ENCODE assay signal across 15 cellular contexts in genomic region chr21:25953659-25954058, GRCh38.
A peak's percentile ranks its signal among the peaks of the same experiment; 100 is the strongest.
DNase-seq lines count a peak whose midpoint lies in the region; ATAC-seq and TF ChIP-seq lines count a peak whose summit lies in the region.
"Had no signal": no experiment of that assay in that cellular context is flagged by ENCODE, and none has a peak within 500 bp of the region (broad histone marks: within the 10 kb centered on the region; RNA-seq: fewer than 3 reads in every experiment).

No MANE protein-coding gene starts in this region.

- no peaks in the 10 kb centered on the region for H3K27me3 ChIP-seq in breast epithelium
- no peaks in the 10 kb centered on the region for H3K27me3 ChIP-seq in BE2C

- H3K4me3 ChIP-seq in breast epithelium (no peak overlapping the region), foreskin fibroblast (ENCODE audit: low read depth in 1 of 2, low read length in 2 of 2) (no peak overlapping the region), BE2C (ENCODE audit: low read depth, low read length) (no peak overlapping the region)

- TF ChIP-seq CTCF in breast epithelium (IDR thresholded peaks at IDR 0.05) (no peak), foreskin fibroblast (IDR thresholded peaks at IDR 0.05; ENCODE audit: low read depth, low read length) (no peak), BE2C (IDR thresholded peaks at IDR 0.05; ENCODE audit: low read depth, low read length) (no peak)

- no peak for ATAC-seq in HG02840 (IDR thresholded peaks at IDR 0.05; ENCODE audit: low FRiP score, unreplicated experiment)

- H3K9me3 ChIP-seq in breast epithelium (no peaks in the 10 kb centered on the region), BE2C (no peaks in the 10 kb centered on the region)

- DNase-seq in M059J (ENCODE audit: low read depth) (peak; percentile 28), breast epithelium (ENCODE audit: low spot score in 2 of 2) (no peak), foreskin fibroblast (peak; percentile 61 to 65), substantia nigra (lab: John Stamatoyannopoulos, UW) (no peak), 8988T (no peak), BE2C (no peak), cortex of kidney (lab: John Stamatoyannopoulos, UW) (no peak)
- DNase-seq: CD4-positive, alpha-beta memory T cell; DMS79; NCI-H1092; NCI-H146; NCI-H2081; NCI-H774 had no signal

- no peak for TF ChIP-seq POLR2A in breast epithelium (IDR thresholded peaks at IDR 0.05)

- intact Hi-C loops in breast epithelium (cut with DNase I; ENCODE audit: low total_unique reads): no loop called here

- no peaks in the 10 kb centered on the region for H3K4me1 ChIP-seq in breast epithelium
- no peaks in the 10 kb centered on the region; the same call in 1 of the 2 replicates for H3K4me1 ChIP-seq in BE2C

- H3K27ac ChIP-seq in breast epithelium (peak overlapping the region; percentile 43 to 54), substantia nigra (ENCODE audit: low read depth, low read length, poor library complexity, severe bottlenecking) (peak overlapping the region; percentile 44)
- H3K27ac ChIP-seq: RWPE1 had no signal

- H3K36me3 ChIP-seq in breast epithelium: peaks cover 6% of the 10 kb centered on the region
- peaks cover 20% of the 10 kb centered on the region for H3K36me3 ChIP-seq in BE2C

Comparison
In these comparisons a context has a peak if more than half of its experiments do, and no peak if none do; other contexts are left out.
1. DNase-seq: peak in M059J (single experiment) and foreskin fibroblast (2 of 2); none in breast epithelium (0 of 2), substantia nigra (0 of 49), 8988T (single experiment), BE2C (single experiment) and cortex of kidney (single experiment).